8 cellular contexts compared by ENCODE assay signal in the genomic region with DNA sequence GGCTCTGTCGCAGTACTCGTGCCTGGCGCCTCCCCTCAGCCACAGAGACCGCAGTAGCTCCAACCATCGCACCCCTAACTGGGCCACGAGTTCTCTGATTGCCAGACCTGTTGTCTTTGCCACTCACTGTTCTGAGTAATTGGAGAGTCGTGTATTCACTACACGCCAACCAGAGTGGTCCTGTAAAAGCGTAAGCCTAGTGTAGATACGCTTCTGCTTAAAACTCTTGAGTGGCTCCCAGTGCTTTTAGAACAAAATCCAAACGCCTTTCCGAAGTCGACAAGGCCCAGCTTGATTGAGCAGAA. TPM values are rescaled to one million over a fixed set of nuclear protein-coding genes. Genes with fewer than 3 reads are reported as not detected.
A peak's percentile ranks its signal among the peaks of the same experiment; 100 is the strongest.
DNase-seq lines count a peak whose midpoint lies in the region; ATAC-seq, FAIRE-seq and TF ChIP-seq lines count a peak whose summit lies in the region.

No MANE protein-coding gene starts in this region.

- no peak overlapping the region for H2AK5ac ChIP-seq in trophoblast cell (ENCODE audit: low read length)

- H3K9me3 ChIP-seq in trophoblast cell (ENCODE audit: insufficient read depth, low read depth, low read length), result no peaks in the 10 kb centered on the region

- H3K9ac ChIP-seq in trophoblast cell (ENCODE audit: low read length), result peak overlapping the region; percentile 85

- TF ChIP-seq CTCF in epithelial cell of esophagus (IDR thresholded peaks at IDR 0.05; ENCODE audit: insufficient read depth, low read depth, low read length, missing control alignments), result no peak

- FAIRE-seq in RCC 7860 (lab: Jason Lieb, UNC), result no peak

- peak overlapping the region; percentile 75 for H3K14ac ChIP-seq in trophoblast cell (ENCODE audit: low read length)

- peaks cover 19 to 20% of the 10 kb centered on the region in 2 experiments for H3K36me3 ChIP-seq in trophoblast cell (ENCODE audit: control insufficient read depth in 1 of 2, insufficient read depth in 2 of 2, low read length in 2 of 2)

- peak overlapping the region; percentile 39 for H4K12ac ChIP-seq in trophoblast cell (ENCODE audit: low read depth, low read length)

- H3K79me1 ChIP-seq in trophoblast cell (ENCODE audit: low read length), result peaks cover 6% of the 10 kb centered on the region

- peaks cover 10% of the 10 kb centered on the region for H3K79me2 ChIP-seq in trophoblast cell (ENCODE audit: control insufficient read depth, insufficient read depth, low read length, poor library complexity)

- no peak for ATAC-seq in GM19455 (IDR thresholded peaks at IDR 0.05; ENCODE audit: unreplicated experiment)
- ATAC-seq in GM21360 (IDR thresholded peaks at IDR 0.05; ENCODE audit: unreplicated experiment), result no peak

- H2AFZ ChIP-seq in trophoblast cell (ENCODE audit: insufficient read depth, low read length, poor library complexity), result peak overlapping the region; percentile 58

- H3K4me1 ChIP-seq in trophoblast cell (ENCODE audit: control insufficient read depth in 1 of 2, insufficient read depth in 2 of 2, low read length in 2 of 2), result peaks cover 0 to 7% of the 10 kb centered on the region in 2 experiments

- peak overlapping the region; percentile 67 for H3K4me2 ChIP-seq in trophoblast cell (ENCODE audit: low read length)

- peak overlapping the region; percentile 83 for H3K4me3 ChIP-seq in epithelial cell of esophagus (ENCODE audit: low read length)
- peak overlapping the region; percentile 83 for H3K4me3 ChIP-seq in trophoblast cell (ENCODE audit: low read depth, low read length)

- H3K23ac ChIP-seq in trophoblast cell (ENCODE audit: low read length), result no peak overlapping the region

- H3K18ac ChIP-seq in trophoblast cell (ENCODE audit: low read length), result peak overlapping the region; percentile 13

- DNase-seq in activated T-cell treated with anti-CD3 and anti-CD28 coated beads for 1 hour (ENCODE audit: low read depth) (peak; percentile 30), activated T-cell treated with anti-CD3 and anti-CD28 coated beads for 4 hours (no peak), RCC 7860 (ENCODE audit: low spot score) (peak; percentile 10), epithelial cell of esophagus (ENCODE audit: low read depth) (peak; percentile 46), trophoblast cell (no peak), germinal center (ENCODE audit: low spot score) (no peak)

- H2BK120ac ChIP-seq in trophoblast cell (ENCODE audit: insufficient read depth, low read length, poor library complexity), result peak overlapping the region; percentile 67

- peak overlapping the region; percentile 44 for H4K91ac ChIP-seq in trophoblast cell (ENCODE audit: low read depth, low read length)

- no peak overlapping the region for H2BK5ac ChIP-seq in trophoblast cell (ENCODE audit: low read depth, low read length, poor library complexity)

- H3K4ac ChIP-seq in trophoblast cell (ENCODE audit: low read depth, low read length), result peak overlapping the region; percentile 13

- H2BK12ac ChIP-seq in trophoblast cell (ENCODE audit: low read length), result no peak overlapping the region

- peak overlapping the region; percentile 35 for H3K27ac ChIP-seq in trophoblast cell (ENCODE audit: low read depth, low read length)

- no CpG with 5 or more reads among the region's 13 CpGs for WGBS in trophoblast cell (ENCODE audit: extremely low coverage, insufficient coverage, insufficient read length)

- H3K27me3 ChIP-seq in trophoblast cell (ENCODE audit: insufficient read depth, low read length), result no peaks in the 10 kb centered on the region

- H4K8ac ChIP-seq in trophoblast cell (ENCODE audit: low read depth, low read length), result peak overlapping the region; percentile 55

RNA-seq across cellular contexts. Expression of a gene that starts 0.4 kb away (rescaled TPM):
- 32.7 and 33.3 TPM in 2 replicates for polyA plus RNA-seq in trophoblast cell (2013)

RNA-seq across cellular contexts. Expression of a gene that starts 0.5 kb away (rescaled TPM):
- polyA plus RNA-seq in trophoblast cell (2013), result 8.8 and 9.9 TPM in 2 replicates

RNA-seq across cellular contexts. Expression of a gene that starts 46.9 kb away (rescaled TPM):
- 65.1 and 75.5 TPM in 2 replicates for polyA plus RNA-seq in trophoblast cell (2013)

Comparison
In these comparisons a context has a peak if more than half of its experiments do, and no peak if none do; other contexts are left out.
1. DNase-seq: peak in activated T-cell treated with anti-CD3 and anti-CD28 coated beads for 1 hour (single experiment), RCC 7860 (single experiment) and epithelial cell of esophagus (single experiment); none in activated T-cell treated with anti-CD3 and anti-CD28 coated beads for 4 hours (single experiment), trophoblast cell (0 of 2) and germinal center (single experiment).